In genomic region chr3:186239321-186239720, GRCh38 we compare ENCODE assay signal across 1 cellular context.
TF ChIP-seq lines count a peak whose summit lies in the region.

No MANE protein-coding gene starts in this region.

TF ChIP-seq in SK-N-SH, 30 proteins besides CTCF, POLR2A, EP300 and RAD21 (continued from another document):
- no peak for TF ChIP-seq IRF3 (IDR thresholded peaks at IDR 0.05; ENCODE audit: low read depth, low read length)
